Comparison of ENCODE assay signal across 1 cellular context in genomic region chr13:43879323-43880181, GRCh38.
TF ChIP-seq lines count a peak whose summit lies in the region.

Gene CCDC122, minus strand, starts transcription at chr13:43879740. Its CDS starts 10,364 bp downstream, at chr13:43869376.
Gene LACC1, plus strand, starts transcription at chr13:43879904. Its CDS starts 1,082 bp downstream, at chr13:43880986.

TF ChIP-seq in HepG2, 621 proteins besides CTCF, POLR2A, EP300 and RAD21 (continued from another document and continues in another):
- TF ChIP-seq SSRP1 (CRISPR knock-in tag; IDR thresholded peaks at IDR 0.05) = no peak
- TF ChIP-seq TBX3 (IDR thresholded peaks at IDR 0.05; ENCODE audit: borderline replicate concordance) = no peak
- TF ChIP-seq, protein P1, sequence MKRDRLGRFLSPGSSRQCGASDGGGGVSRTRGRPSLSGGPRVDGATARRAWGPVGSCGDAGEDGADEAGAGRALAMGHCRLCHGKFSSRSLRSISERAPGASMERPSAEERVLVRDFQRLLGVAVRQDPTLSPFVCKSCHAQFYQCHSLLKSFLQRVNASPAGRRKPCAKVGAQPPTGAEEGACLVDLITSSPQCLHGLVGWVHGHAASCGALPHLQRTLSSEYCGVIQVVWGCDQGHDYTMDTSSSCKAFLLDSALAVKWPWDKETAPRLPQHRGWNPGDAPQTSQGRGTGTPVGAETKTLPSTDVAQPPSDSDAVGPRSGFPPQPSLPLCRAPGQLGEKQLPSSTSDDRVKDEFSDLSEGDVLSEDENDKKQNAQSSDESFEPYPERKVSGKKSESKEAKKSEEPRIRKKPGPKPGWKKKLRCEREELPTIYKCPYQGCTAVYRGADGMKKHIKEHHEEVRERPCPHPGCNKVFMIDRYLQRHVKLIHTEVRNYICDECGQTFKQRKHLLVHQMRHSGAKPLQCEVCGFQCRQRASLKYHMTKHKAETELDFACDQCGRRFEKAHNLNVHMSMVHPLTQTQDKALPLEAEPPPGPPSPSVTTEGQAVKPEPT (CRISPR knock-in tag; IDR thresholded peaks at IDR 0.05; ENCODE audit: low read depth) = no peak; the same call in 1 of the 2 replicates
- TF ChIP-seq SMAD3 (CRISPR knock-in tag; IDR thresholded peaks at IDR 0.05) = 0 out of 2 replicates have a peak, but pooled peaks have one; percentile 4
- TF ChIP-seq ZNF691 (CRISPR knock-in tag; IDR thresholded peaks at IDR 0.05; ENCODE audit: borderline replicate concordance, low read depth) = peak; percentile 85
- TF ChIP-seq, protein P2, sequence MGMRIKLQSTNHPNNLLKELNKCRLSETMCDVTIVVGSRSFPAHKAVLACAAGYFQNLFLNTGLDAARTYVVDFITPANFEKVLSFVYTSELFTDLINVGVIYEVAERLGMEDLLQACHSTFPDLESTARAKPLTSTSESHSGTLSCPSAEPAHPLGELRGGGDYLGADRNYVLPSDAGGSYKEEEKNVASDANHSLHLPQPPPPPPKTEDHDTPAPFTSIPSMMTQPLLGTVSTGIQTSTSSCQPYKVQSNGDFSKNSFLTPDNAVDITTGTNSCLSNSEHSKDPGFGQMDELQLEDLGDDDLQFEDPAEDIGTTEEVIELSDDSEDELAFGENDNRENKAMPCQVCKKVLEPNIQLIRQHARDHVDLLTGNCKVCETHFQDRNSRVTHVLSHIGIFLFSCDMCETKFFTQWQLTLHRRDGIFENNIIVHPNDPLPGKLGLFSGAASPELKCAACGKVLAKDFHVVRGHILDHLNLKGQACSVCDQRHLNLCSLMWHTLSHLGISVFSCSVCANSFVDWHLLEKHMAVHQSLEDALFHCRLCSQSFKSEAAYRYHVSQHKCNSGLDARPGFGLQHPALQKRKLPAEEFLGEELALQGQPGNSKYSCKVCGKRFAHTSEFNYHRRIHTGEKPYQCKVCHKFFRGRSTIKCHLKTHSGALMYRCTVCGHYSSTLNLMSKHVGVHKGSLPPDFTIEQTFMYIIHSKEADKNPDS (CRISPR knock-in tag; IDR thresholded peaks at IDR 0.05) = no peak
- no peak for TF ChIP-seq ZNF660 (CRISPR knock-in tag; IDR thresholded peaks at IDR 0.05; ENCODE audit: borderline replicate concordance, low read depth)
- TF ChIP-seq ZNF251 (CRISPR knock-in tag; IDR thresholded peaks at IDR 0.05) = no peak
- TF ChIP-seq ZNF644 (CRISPR knock-in tag; IDR thresholded peaks at IDR 0.05; ENCODE audit: low read depth) = no peak
- peak; percentile 90 for TF ChIP-seq PHF8 (CRISPR knock-in tag; IDR thresholded peaks at IDR 0.05)
- TF ChIP-seq RFXAP (CRISPR knock-in tag; IDR thresholded peaks at IDR 0.05; ENCODE audit: borderline replicate concordance) = peak; percentile 56; the same call in 1 of the 2 replicates
- TF ChIP-seq, protein P3, sequence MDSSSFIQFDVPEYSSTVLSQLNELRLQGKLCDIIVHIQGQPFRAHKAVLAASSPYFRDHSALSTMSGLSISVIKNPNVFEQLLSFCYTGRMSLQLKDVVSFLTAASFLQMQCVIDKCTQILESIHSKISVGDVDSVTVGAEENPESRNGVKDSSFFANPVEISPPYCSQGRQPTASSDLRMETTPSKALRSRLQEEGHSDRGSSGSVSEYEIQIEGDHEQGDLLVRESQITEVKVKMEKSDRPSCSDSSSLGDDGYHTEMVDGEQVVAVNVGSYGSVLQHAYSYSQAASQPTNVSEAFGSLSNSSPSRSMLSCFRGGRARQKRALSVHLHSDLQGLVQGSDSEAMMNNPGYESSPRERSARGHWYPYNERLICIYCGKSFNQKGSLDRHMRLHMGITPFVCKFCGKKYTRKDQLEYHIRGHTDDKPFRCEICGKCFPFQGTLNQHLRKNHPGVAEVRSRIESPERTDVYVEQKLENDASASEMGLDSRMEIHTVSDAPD (CRISPR knock-in tag; IDR thresholded peaks at IDR 0.05) = 0 out of 2 replicates have a peak, but pooled peaks have one; percentile 61
- TF ChIP-seq MTA3 (CRISPR knock-in tag; IDR thresholded peaks at IDR 0.05) = no peak
- TF ChIP-seq SRSF9 (IDR thresholded peaks at IDR 0.05; ENCODE audit: borderline replicate concordance, insufficient read depth, low read depth, low read length, poor library complexity, severe bottlenecking) = no peak
- no peak; the same call in 1 of the 2 replicates for TF ChIP-seq MED13 (CRISPR knock-in tag; IDR thresholded peaks at IDR 0.05)
- peak; percentile 77; the same call in 1 of the 2 replicates for TF ChIP-seq ZNF704 (CRISPR knock-in tag; IDR thresholded peaks at IDR 0.05; ENCODE audit: borderline replicate concordance)
- TF ChIP-seq, protein P4, sequence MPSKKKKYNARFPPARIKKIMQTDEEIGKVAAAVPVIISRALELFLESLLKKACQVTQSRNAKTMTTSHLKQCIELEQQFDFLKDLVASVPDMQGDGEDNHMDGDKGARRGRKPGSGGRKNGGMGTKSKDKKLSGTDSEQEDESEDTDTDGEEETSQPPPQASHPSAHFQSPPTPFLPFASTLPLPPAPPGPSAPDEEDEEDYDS (CRISPR knock-in tag; IDR thresholded peaks at IDR 0.05) = peak; percentile 52
- TF ChIP-seq ZSCAN9 (CRISPR knock-in tag; IDR thresholded peaks at IDR 0.05; ENCODE audit: borderline replicate concordance) = peak; percentile 64; the same call in 1 of the 2 replicates
- no peak; the same call in 1 of the 2 replicates for TF ChIP-seq ZFAT (CRISPR knock-in tag; conservative IDR thresholded peaks at IDR 0.05)
- 0 out of 2 replicates have a peak, but pooled peaks have one; percentile 51 for TF ChIP-seq ZFP41 (CRISPR knock-in tag; IDR thresholded peaks at IDR 0.05; ENCODE audit: borderline replicate concordance)
- 0 out of 2 replicates have a peak, but pooled peaks have one; percentile 55 for TF ChIP-seq ZNF841 (CRISPR knock-in tag; IDR thresholded peaks at IDR 0.05; ENCODE audit: borderline replicate concordance)
- no peak for TF ChIP-seq FOSL2 (CRISPR knock-in tag; IDR thresholded peaks at IDR 0.05)
- no peak for TF ChIP-seq ZNF343 (CRISPR knock-in tag; IDR thresholded peaks at IDR 0.05)
- TF ChIP-seq ZNF296 (CRISPR knock-in tag; conservative IDR thresholded peaks at IDR 0.05) = no peak
- TF ChIP-seq KLF6 (CRISPR knock-in tag; IDR thresholded peaks at IDR 0.05) = peak; percentile 73; the same call in 1 of the 2 replicates
- TF ChIP-seq CHD4 (IDR thresholded peaks at IDR 0.05; ENCODE audit: borderline replicate concordance, low read length) = no peak
- TF ChIP-seq MEIS1 (CRISPR knock-in tag; IDR thresholded peaks at IDR 0.05; ENCODE audit: borderline replicate concordance) = 0 out of 2 replicates have a peak, but pooled peaks have one; percentile 27
- TF ChIP-seq ATAD3A (CRISPR knock-in tag; IDR thresholded peaks at IDR 0.05) = no peak
- TF ChIP-seq, protein P5, sequence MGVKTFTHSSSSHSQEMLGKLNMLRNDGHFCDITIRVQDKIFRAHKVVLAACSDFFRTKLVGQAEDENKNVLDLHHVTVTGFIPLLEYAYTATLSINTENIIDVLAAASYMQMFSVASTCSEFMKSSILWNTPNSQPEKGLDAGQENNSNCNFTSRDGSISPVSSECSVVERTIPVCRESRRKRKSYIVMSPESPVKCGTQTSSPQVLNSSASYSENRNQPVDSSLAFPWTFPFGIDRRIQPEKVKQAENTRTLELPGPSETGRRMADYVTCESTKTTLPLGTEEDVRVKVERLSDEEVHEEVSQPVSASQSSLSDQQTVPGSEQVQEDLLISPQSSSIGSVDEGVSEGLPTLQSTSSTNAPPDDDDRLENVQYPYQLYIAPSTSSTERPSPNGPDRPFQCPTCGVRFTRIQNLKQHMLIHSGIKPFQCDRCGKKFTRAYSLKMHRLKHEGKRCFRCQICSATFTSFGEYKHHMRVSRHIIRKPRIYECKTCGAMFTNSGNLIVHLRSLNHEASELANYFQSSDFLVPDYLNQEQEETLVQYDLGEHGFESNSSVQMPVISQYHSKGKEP (CRISPR knock-in tag; IDR thresholded peaks at IDR 0.05) = 0 out of 2 replicates have a peak, but pooled peaks have one; percentile 67
- no peak for TF ChIP-seq SNRNP70 (IDR thresholded peaks at IDR 0.05; ENCODE audit: low read depth, low read length)
- TF ChIP-seq, protein P6, sequence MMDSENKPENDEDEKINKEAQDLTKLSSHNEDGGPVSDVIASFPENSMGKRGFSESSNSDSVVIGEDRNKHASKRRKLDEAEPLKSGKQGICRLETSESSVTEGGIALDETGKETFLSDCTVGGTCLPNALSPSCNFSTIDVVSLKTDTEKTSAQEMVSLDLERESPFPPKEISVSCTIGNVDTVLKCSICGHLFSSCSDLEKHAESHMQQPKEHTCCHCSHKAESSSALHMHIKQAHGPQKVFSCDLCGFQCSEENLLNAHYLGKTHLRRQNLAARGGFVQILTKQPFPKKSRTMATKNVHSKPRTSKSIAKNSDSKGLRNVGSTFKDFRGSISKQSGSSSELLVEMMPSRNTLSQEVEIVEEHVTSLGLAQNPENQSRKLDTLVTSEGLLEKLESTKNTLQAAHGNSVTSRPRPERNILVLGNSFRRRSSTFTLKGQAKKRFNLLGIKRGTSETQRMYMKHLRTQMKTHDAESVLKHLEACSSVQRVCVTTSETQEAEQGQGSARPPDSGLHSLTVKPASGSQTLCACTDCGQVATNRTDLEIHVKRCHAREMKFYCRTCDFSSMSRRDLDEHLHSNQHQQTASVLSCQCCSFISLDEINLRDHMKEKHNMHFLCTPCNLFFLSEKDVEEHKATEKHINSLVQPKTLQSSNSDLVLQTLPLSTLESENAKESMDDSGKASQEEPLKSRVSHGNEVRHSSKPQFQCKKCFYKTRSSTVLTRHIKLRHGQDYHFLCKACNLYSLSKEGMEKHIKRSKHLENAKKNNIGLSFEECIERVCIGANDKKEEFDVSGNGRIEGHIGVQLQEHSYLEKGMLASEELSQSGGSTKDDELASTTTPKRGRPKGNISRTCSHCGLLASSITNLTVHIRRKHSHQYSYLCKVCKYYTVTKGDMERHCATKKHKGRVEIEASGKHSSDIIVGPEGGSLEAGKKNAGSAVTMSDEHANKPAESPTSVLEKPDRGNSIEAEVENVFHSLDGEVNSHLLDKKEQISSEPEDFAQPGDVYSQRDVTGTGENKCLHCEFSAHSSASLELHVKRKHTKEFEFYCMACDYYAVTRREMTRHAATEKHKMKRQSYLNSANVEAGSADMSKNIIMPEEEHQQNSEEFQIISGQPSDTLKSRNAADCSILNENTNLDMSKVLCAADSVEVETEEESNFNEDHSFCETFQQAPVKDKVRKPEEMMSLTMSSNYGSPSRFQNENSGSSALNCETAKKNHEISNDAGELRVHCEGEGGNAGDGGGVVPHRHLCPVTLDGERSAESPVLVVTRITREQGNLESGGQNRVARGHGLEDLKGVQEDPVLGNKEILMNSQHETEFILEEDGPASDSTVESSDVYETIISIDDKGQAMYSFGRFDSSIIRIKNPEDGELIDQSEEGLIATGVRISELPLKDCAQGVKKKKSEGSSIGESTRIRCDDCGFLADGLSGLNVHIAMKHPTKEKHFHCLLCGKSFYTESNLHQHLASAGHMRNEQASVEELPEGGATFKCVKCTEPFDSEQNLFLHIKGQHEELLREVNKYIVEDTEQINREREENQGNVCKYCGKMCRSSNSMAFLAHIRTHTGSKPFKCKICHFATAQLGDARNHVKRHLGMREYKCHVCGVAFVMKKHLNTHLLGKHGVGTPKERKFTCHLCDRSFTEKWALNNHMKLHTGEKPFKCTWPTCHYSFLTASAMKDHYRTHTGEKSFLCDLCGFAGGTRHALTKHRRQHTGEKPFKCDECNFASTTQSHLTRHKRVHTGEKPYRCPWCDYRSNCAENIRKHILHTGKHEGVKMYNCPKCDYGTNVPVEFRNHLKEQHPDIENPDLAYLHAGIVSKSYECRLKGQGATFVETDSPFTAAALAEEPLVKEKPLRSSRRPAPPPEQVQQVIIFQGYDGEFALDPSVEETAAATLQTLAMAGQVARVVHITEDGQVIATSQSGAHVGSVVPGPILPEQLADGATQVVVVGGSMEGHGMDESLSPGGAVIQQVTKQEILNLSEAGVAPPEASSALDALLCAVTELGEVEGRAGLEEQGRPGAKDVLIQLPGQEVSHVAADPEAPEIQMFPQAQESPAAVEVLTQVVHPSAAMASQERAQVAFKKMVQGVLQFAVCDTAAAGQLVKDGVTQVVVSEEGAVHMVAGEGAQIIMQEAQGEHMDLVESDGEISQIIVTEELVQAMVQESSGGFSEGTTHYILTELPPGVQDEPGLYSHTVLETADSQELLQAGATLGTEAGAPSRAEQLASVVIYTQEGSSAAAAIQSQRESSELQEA (CRISPR knock-in tag; IDR thresholded peaks at IDR 0.05; ENCODE audit: not compliant biosample characterization) = no peak
- peak; percentile 67 for TF ChIP-seq BCL6 (CRISPR knock-in tag; IDR thresholded peaks at IDR 0.05)
- no peak for TF ChIP-seq FOXC1 (CRISPR knock-in tag; IDR thresholded peaks at IDR 0.05; ENCODE audit: borderline replicate concordance)
- TF ChIP-seq NR3C1 (CRISPR knock-in tag; IDR thresholded peaks at IDR 0.05) = 0 out of 2 replicates have a peak, but pooled peaks have one; percentile 37
- TF ChIP-seq, protein P7, sequence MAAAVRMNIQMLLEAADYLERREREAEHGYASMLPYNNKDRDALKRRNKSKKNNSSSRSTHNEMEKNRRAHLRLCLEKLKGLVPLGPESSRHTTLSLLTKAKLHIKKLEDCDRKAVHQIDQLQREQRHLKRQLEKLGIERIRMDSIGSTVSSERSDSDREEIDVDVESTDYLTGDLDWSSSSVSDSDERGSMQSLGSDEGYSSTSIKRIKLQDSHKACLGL (CRISPR knock-in tag; IDR thresholded peaks at IDR 0.05) = peak; percentile 84
- no peak for TF ChIP-seq DMTF1 (CRISPR knock-in tag; IDR thresholded peaks at IDR 0.05)
